In genomic region chr2:200380833-200381542, GRCh38 we compare ENCODE assay signal across 10 cellular contexts.
A peak's percentile ranks its signal among the peaks of the same experiment; 100 is the strongest.
DNase-seq lines count a peak whose midpoint lies in the region; ATAC-seq and TF ChIP-seq lines count a peak whose summit lies in the region.
"Had no signal": no experiment of that assay in that cellular context is flagged by ENCODE, and none has a peak within 500 bp of the region (broad histone marks: within the 10 kb centered on the region; RNA-seq: fewer than 3 reads in every experiment).

No MANE protein-coding gene starts in this region.

- DNase-seq in AG08395 (ENCODE audit: low spot score), result peak; percentile 75
- DNase-seq in RPMI7951 (ENCODE audit: low read depth), result peak; percentile 70
- peak; percentile 69 to 79 for DNase-seq in foreskin keratinocyte
- no peak for DNase-seq in stimulated activated CD8-positive, alpha-beta memory T cell treated with anti-CD3 and anti-CD28 coated beads, Interleukin-4, amount 100 ng/mL, for 48 hours
- no peak for DNase-seq in GM19238 (ENCODE audit: insufficient read length, low spot score)
- no peak for DNase-seq in left lobe of liver (ENCODE audit: low spot score)
- DNase-seq: activated gamma-delta T cell treated with Interleukin-2 at 50 U/mL for 16 hours; NK-92 treated with Interleukin-12 subunit alpha and Interleukin-12 subunit beta, amount 100 ng/mL, for 24 hours had no signal

- ATAC-seq in GM21390 (IDR thresholded peaks at IDR 0.05; ENCODE audit: unreplicated experiment) (peak; percentile 34), foreskin keratinocyte (peak; percentile 68), left lobe of liver (no peak), HG02610 (IDR thresholded peaks at IDR 0.05; ENCODE audit: unreplicated experiment) (no peak)

- no peak for TF ChIP-seq CTCF in foreskin keratinocyte (conservative IDR thresholded peaks at IDR 0.05)

- H3K4me1 ChIP-seq in foreskin keratinocyte, result peaks cover 31% of the 10 kb centered on the region

- no peaks in the 10 kb centered on the region for H3K27me3 ChIP-seq in foreskin keratinocyte

- H3K27ac ChIP-seq in foreskin keratinocyte, result peak overlapping the region; percentile 34

Comparison
In these comparisons a context has a peak if more than half of its experiments do, and no peak if none do; other contexts are left out.
1. DNase-seq: peak in AG08395 (single experiment), RPMI7951 (single experiment) and foreskin keratinocyte (2 of 2); none in stimulated activated CD8-positive, alpha-beta memory T cell treated with anti-CD3 and anti-CD28 coated beads, Interleukin-4, amount 100 ng/mL, for 48 hours (single experiment), GM19238 (single experiment) and left lobe of liver (single experiment).
2. ATAC-seq: peak in GM21390 (single experiment) and foreskin keratinocyte (single experiment); none in left lobe of liver (single experiment) and HG02610 (single experiment).